In genomic region chr3:46679681-46680080, GRCh38 we compare ENCODE assay signal across 25 cellular contexts. TPM values are rescaled to one million over a fixed set of nuclear protein-coding genes. Genes with fewer than 3 reads are reported as not detected.
"Had no signal": no experiment of that assay in that cellular context is flagged by ENCODE, and none has a peak within 500 bp of the region (broad histone marks: within the 10 kb centered on the region; RNA-seq: fewer than 3 reads in every experiment).

No MANE protein-coding gene starts in this region.

- H3K27me3 Mint-ChIP-seq: naive thymus-derived CD4-positive, alpha-beta T cell; stimulated activated memory B cell treated with anti-CD40 and anti-IgM and Interleukin-4, amounts not matched to agents 10 μg/mL and 1 μg/mL and 100 μg/mL, for 72 hours had no signal

- H3K36me3 Mint-ChIP-seq: stimulated activated memory B cell treated with anti-CD40 and anti-IgM and Interleukin-4, amounts not matched to agents 10 μg/mL and 1 μg/mL and 100 μg/mL, for 72 hours had no signal

- H3K9me3 ChIP-seq: gastroesophageal sphincter, prostate gland, right atrium auricular region, sigmoid colon, thoracic aorta, transverse colon had no signal

- H3K36me3 ChIP-seq: prostate gland, sigmoid colon, transverse colon had no signal

- FAIRE-seq: colon, keratinocyte had no signal

- H3K4me1 ChIP-seq: gastroesophageal sphincter, prostate gland, sigmoid colon, transverse colon had no signal

- ATAC-seq: esophagus mucosa; gastroesophageal sphincter; left lobe of liver; naive thymus-derived CD4-positive, alpha-beta T cell; stimulated activated memory B cell treated with anti-CD40 and anti-IgM and Interleukin-4, amounts not matched to agents 10 μg/mL and 1 μg/mL and 100 μg/mL, for 72 hours; stimulated activated naive CD8-positive, alpha-beta T cell treated with anti-CD3 and anti-CD28 coated beads, Interleukin-15, Interleukin-2, amounts not matched to agents 100 U/mL and 50 U/mL, for 24 hours had no signal

- H3K4me3 Mint-ChIP-seq: naive thymus-derived CD4-positive, alpha-beta T cell; nephron; stimulated activated memory B cell treated with anti-CD40 and anti-IgM and Interleukin-4, amounts not matched to agents 10 μg/mL and 1 μg/mL and 100 μg/mL, for 72 hours had no signal

- H3K27ac ChIP-seq: dorsolateral prefrontal cortex, gastroesophageal sphincter, prostate gland, right atrium auricular region, sigmoid colon, thoracic aorta, transverse colon had no signal

- H3K4me1 Mint-ChIP-seq: stimulated activated memory B cell treated with anti-CD40 and anti-IgM and Interleukin-4, amounts not matched to agents 10 μg/mL and 1 μg/mL and 100 μg/mL, for 72 hours had no signal

- H3K27ac Mint-ChIP-seq: nephron; stimulated activated memory B cell treated with anti-CD40 and anti-IgM and Interleukin-4, amounts not matched to agents 10 μg/mL and 1 μg/mL and 100 μg/mL, for 72 hours had no signal

- H3K4me3 ChIP-seq: dorsolateral prefrontal cortex, gastroesophageal sphincter, prostate gland, right atrium auricular region, sigmoid colon, thoracic aorta, transverse colon had no signal

- H3K27me3 ChIP-seq: dorsolateral prefrontal cortex, gastroesophageal sphincter, right atrium auricular region, sigmoid colon, transverse colon had no signal

- H3K9me3 Mint-ChIP-seq: naive thymus-derived CD4-positive, alpha-beta T cell; nephron; stimulated activated memory B cell treated with anti-CD40 and anti-IgM and Interleukin-4, amounts not matched to agents 10 μg/mL and 1 μg/mL and 100 μg/mL, for 72 hours had no signal

- DNase-seq: dorsolateral prefrontal cortex; effector CD4-positive, alpha-beta T cell; foreskin fibroblast; mesendoderm; midbrain; naive thymus-derived CD4-positive, alpha-beta T cell; nucleus accumbens; stimulated activated CD4-positive, alpha-beta T cell treated with anti-CD3 and anti-CD28 coated beads, Interleukin-4, amount 100 ng/mL, for 4 hours; stimulated activated naive CD8-positive, alpha-beta T cell treated with anti-CD3 and anti-CD28 coated beads, Interleukin-15, Interleukin-2, amounts not matched to agents 100 U/mL and 50 U/mL, for 24 hours; substantia nigra; transverse colon had no signal

RNA-seq across cellular contexts. Expression of gene TMIE, which starts 21.5 kb away (rescaled TPM):
- total RNA-seq: osteocyte, right atrium auricular region, thoracic aorta, transverse colon had no signal

RNA-seq across cellular contexts. Expression of gene PRSS50, which starts 38.0 kb away (rescaled TPM):
- total RNA-seq: esophagus mucosa, lung microvascular endothelial cell, osteocyte, skeletal muscle tissue had no signal
- polyA plus RNA-seq: keratinocyte; naive thymus-derived CD4-positive, alpha-beta T cell had no signal
